ENCODE assay signal across 20 cellular contexts in the genomic region with DNA sequence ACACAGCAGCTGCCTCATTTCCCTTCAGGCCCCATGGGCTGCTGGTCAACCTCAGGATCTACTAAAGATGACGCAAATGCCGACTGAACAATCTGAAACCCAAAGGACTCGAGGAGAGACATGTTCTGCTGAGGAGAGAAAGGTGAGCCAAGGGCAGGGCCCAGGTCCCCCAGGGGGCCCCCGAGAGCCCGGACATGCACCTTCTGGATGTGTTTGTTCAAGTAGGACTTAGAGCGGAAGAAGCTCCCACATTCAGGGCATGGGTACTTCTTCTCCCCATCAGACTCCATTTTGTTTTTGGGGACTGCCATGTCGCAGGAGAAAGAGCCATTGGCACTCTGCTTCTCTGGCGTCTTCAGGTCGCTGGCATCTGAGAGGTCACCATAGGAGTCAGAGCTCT.
"Had no signal": no experiment of that assay in that cellular context is flagged by ENCODE, and none has a peak within 500 bp of the region (broad histone marks: within the 10 kb centered on the region; RNA-seq: fewer than 3 reads in every experiment).

No MANE protein-coding gene starts in this region.

- H3K27me3 ChIP-seq: heart left ventricle, ovary, right atrium auricular region, sigmoid colon, testis, tibial nerve, upper lobe of right lung, vagina had no signal

- H3K4me3 ChIP-seq: heart left ventricle, mucosa of descending colon, ovary, right atrium auricular region, sigmoid colon, skin epidermis, testis, tibial nerve, upper lobe of right lung, vagina had no signal

- H3K9me3 ChIP-seq: heart left ventricle, mucosa of descending colon, ovary, right atrium auricular region, sigmoid colon, testis, tibial nerve, upper lobe of right lung, vagina had no signal

- H3K27ac Mint-ChIP-seq: natural killer cell; stimulated activated naive B cell treated with anti-CD40 and anti-IgM and Interleukin-4, amounts not matched to agents 10 μg/mL and 1 μg/mL and 100 μg/mL, for 72 hours; stimulated activated naive CD8-positive, alpha-beta T cell treated with anti-CD3 and anti-CD28 coated beads, Interleukin-15, amount 100 ng/mL, for 72 hours had no signal

- H3K9me3 Mint-ChIP-seq: natural killer cell; neural crest cell; stimulated activated naive B cell treated with anti-CD40 and anti-IgM and Interleukin-4, amounts not matched to agents 10 μg/mL and 1 μg/mL and 100 μg/mL, for 72 hours; stimulated activated naive CD8-positive, alpha-beta T cell treated with anti-CD3 and anti-CD28 coated beads, Interleukin-15, amount 100 ng/mL, for 72 hours had no signal

- ATAC-seq: heart left ventricle; mucosa of descending colon; natural killer cell; stimulated activated naive B cell treated with anti-CD40 and anti-IgM and Interleukin-4, amounts not matched to agents 10 μg/mL and 1 μg/mL and 100 μg/mL, for 72 hours; stimulated activated naive CD8-positive, alpha-beta T cell treated with anti-CD3 and anti-CD28 coated beads, Interleukin-15, amount 100 ng/mL, for 72 hours; upper lobe of right lung had no signal

- H3K36me3 Mint-ChIP-seq: natural killer cell had no signal

- H3K4me3 Mint-ChIP-seq: natural killer cell; neural crest cell; stimulated activated naive B cell treated with anti-CD40 and anti-IgM and Interleukin-4, amounts not matched to agents 10 μg/mL and 1 μg/mL and 100 μg/mL, for 72 hours; stimulated activated naive CD8-positive, alpha-beta T cell treated with anti-CD3 and anti-CD28 coated beads, Interleukin-15, amount 100 ng/mL, for 72 hours had no signal

- H3K36me3 ChIP-seq: ovary had no signal

- H3K27me3 Mint-ChIP-seq: stimulated activated naive B cell treated with anti-CD40 and anti-IgM and Interleukin-4, amounts not matched to agents 10 μg/mL and 1 μg/mL and 100 μg/mL, for 72 hours; stimulated activated naive CD8-positive, alpha-beta T cell treated with anti-CD3 and anti-CD28 coated beads, Interleukin-15, amount 100 ng/mL, for 72 hours had no signal

- H3K27ac ChIP-seq: heart left ventricle, ovary, right atrium auricular region, sigmoid colon, skin epidermis, testis, tibial nerve, upper lobe of right lung, vagina had no signal

- H3K4me1 Mint-ChIP-seq: natural killer cell had no signal

- H3K4me1 ChIP-seq: heart left ventricle, right atrium auricular region, sigmoid colon, testis had no signal

- DNase-seq: dermis blood vessel endothelial cell; foreskin melanocyte; heart left ventricle; hippocampal formation; kidney glomerular epithelial cell; mucosa of descending colon; natural killer cell; ovary; sigmoid colon; stimulated activated CD4-positive, alpha-beta T cell treated with anti-CD3 and anti-CD28 coated beads, Interleukin-2, amount 100 ng/mL, for 24 hours; stimulated activated CD4-positive, alpha-beta T cell treated with anti-CD3 and anti-CD28 coated beads, Interleukin-4, amount 100 ng/mL, for 4 hours; stimulated activated naive B cell treated with anti-CD40 and anti-IgM and Interleukin-4, amounts not matched to agents 10 μg/mL and 1 μg/mL and 100 μg/mL, for 72 hours; stimulated activated naive CD8-positive, alpha-beta T cell treated with anti-CD3 and anti-CD28 coated beads, Interleukin-15, amount 100 ng/mL, for 72 hours; testis; upper lobe of right lung had no signal
